ENCODE assay signal across 9 cellular contexts in genomic region chr1:164716992-164717703, GRCh38.
DNase-seq lines count a peak whose midpoint lies in the region; ATAC-seq, FAIRE-seq and TF ChIP-seq lines count a peak whose summit lies in the region.
"Had no signal": no experiment of that assay in that cellular context is flagged by ENCODE, and none has a peak within 500 bp of the region (broad histone marks: within the 10 kb centered on the region; RNA-seq: fewer than 3 reads in every experiment).

No MANE protein-coding gene starts in this region.

- H3K79me2 ChIP-seq in astrocyte (ENCODE audit: insufficient read depth, low read length): peaks cover 3% of the 10 kb centered on the region

- H3K9ac ChIP-seq in astrocyte (ENCODE audit: low read length): no peak overlapping the region
- H3K9ac ChIP-seq: parathyroid adenoma had no signal

- no peak for TF ChIP-seq CTCF in astrocyte (IDR thresholded peaks at IDR 0.05; ENCODE audit: insufficient read depth, low read depth, low read length)
- no peak for TF ChIP-seq CTCF in right atrium auricular region (IDR thresholded peaks at IDR 0.05)

- peak overlapping the region; percentile 6 for H3K4me3 Mint-ChIP-seq in activated naive CD8-positive, alpha-beta T cell treated with anti-CD3 and anti-CD28 coated beads, Interleukin-2, amount 10 ng/mL, durations not matched to agents 7 days and 5 days
- H3K4me3 Mint-ChIP-seq in activated naive CD8-positive, alpha-beta T cell treated with anti-CD3 and anti-CD28 coated beads for 36 hours: no peak overlapping the region
- no peak overlapping the region for H3K4me3 Mint-ChIP-seq in astrocyte (ENCODE audit: unreplicated experiment)

- peaks cover 5% of the 10 kb centered on the region for H3K9me3 Mint-ChIP-seq in activated naive CD8-positive, alpha-beta T cell treated with anti-CD3 and anti-CD28 coated beads, Interleukin-2, amount 10 ng/mL, durations not matched to agents 7 days and 5 days
- no peaks in the 10 kb centered on the region for H3K9me3 Mint-ChIP-seq in activated naive CD8-positive, alpha-beta T cell treated with anti-CD3 and anti-CD28 coated beads for 36 hours
- H3K9me3 Mint-ChIP-seq in astrocyte (ENCODE audit: unreplicated experiment): no peaks in the 10 kb centered on the region

- H3K27ac ChIP-seq in astrocyte (ENCODE audit: low read depth, low read length) (no peak overlapping the region), right atrium auricular region (no peak overlapping the region)
- H3K27ac ChIP-seq: parathyroid adenoma had no signal

- H3K36me3 ChIP-seq in astrocyte (ENCODE audit: insufficient read depth, low read length) (no peaks in the 10 kb centered on the region), right atrium auricular region (no peaks in the 10 kb centered on the region)

- H3K27me3 ChIP-seq in astrocyte (ENCODE audit: insufficient read depth, low read length) (no peaks in the 10 kb centered on the region), right atrium auricular region (no peaks in the 10 kb centered on the region)

- H3K36me3 Mint-ChIP-seq in activated naive CD8-positive, alpha-beta T cell treated with anti-CD3 and anti-CD28 coated beads, Interleukin-2, amount 10 ng/mL, durations not matched to agents 7 days and 5 days: no peaks in the 10 kb centered on the region
- H3K36me3 Mint-ChIP-seq in activated naive CD8-positive, alpha-beta T cell treated with anti-CD3 and anti-CD28 coated beads for 36 hours: no peaks in the 10 kb centered on the region
- no peaks in the 10 kb centered on the region for H3K36me3 Mint-ChIP-seq in astrocyte (ENCODE audit: low read depth, unreplicated experiment)

- H3K4me1 ChIP-seq in astrocyte (ENCODE audit: insufficient read depth, low read length): peaks cover 29% of the 10 kb centered on the region
- peaks cover 0 to 64% of the 10 kb centered on the region in 2 donors for H3K4me1 ChIP-seq in right atrium auricular region

- H3K4me1 Mint-ChIP-seq in activated naive CD8-positive, alpha-beta T cell treated with anti-CD3 and anti-CD28 coated beads, Interleukin-2, amount 10 ng/mL, durations not matched to agents 7 days and 5 days: peaks cover 16% of the 10 kb centered on the region
- H3K4me1 Mint-ChIP-seq in activated naive CD8-positive, alpha-beta T cell treated with anti-CD3 and anti-CD28 coated beads for 36 hours: peaks cover 8% of the 10 kb centered on the region
- H3K4me1 Mint-ChIP-seq in astrocyte (ENCODE audit: low read depth, unreplicated experiment): peaks cover 28% of the 10 kb centered on the region

- no peak for DNase-seq in activated naive CD8-positive, alpha-beta T cell treated with anti-CD3 and anti-CD28 coated beads, Interleukin-2, amount 10 ng/mL, durations not matched to agents 7 days and 5 days
- DNase-seq in activated naive CD8-positive, alpha-beta T cell treated with anti-CD3 and anti-CD28 coated beads for 36 hours: no peak
- peak; percentile 40 for DNase-seq in astrocyte (ENCODE audit: low read depth)
- no peak for DNase-seq in putamen (ENCODE audit: low spot score)
- no peak for DNase-seq in NCI-H1694 treated with DMSO at 0.1 percent for 48 hours (lab: John Stamatoyannopoulos, UW)
- DNase-seq in right atrium auricular region (ENCODE audit: low spot score): no peak
- DNase-seq in NCI-H1092 (lab: John Stamatoyannopoulos, UW): no peak

- peaks cover 3% of the 10 kb centered on the region for H3K27me3 Mint-ChIP-seq in activated naive CD8-positive, alpha-beta T cell treated with anti-CD3 and anti-CD28 coated beads, Interleukin-2, amount 10 ng/mL, durations not matched to agents 7 days and 5 days
- H3K27me3 Mint-ChIP-seq in activated naive CD8-positive, alpha-beta T cell treated with anti-CD3 and anti-CD28 coated beads for 36 hours: peaks cover 7% of the 10 kb centered on the region
- no peaks in the 10 kb centered on the region for H3K27me3 Mint-ChIP-seq in astrocyte (ENCODE audit: low read depth, unreplicated experiment)

- POLR2A ChIA-PET in activated naive CD8-positive, alpha-beta T cell treated with anti-CD3 and anti-CD28 coated beads, Interleukin-2, amount 10 ng/mL, durations not matched to agents 7 days and 5 days (lab: Charles Lee): no interaction called here

- peak overlapping the region; percentile 16 for H3K4me2 ChIP-seq in astrocyte (ENCODE audit: low read length)

- peak; percentile 60 for FAIRE-seq in astrocyte (lab: Jason Lieb, UNC)

- ATAC-seq in activated naive CD8-positive, alpha-beta T cell treated with anti-CD3 and anti-CD28 coated beads, Interleukin-2, amount 10 ng/mL, durations not matched to agents 7 days and 5 days (ENCODE audit: low read depth): no peak
- peak; percentile 81 for ATAC-seq in HG03521 (IDR thresholded peaks at IDR 0.05; ENCODE audit: unreplicated experiment)

- H3K27ac Mint-ChIP-seq in activated naive CD8-positive, alpha-beta T cell treated with anti-CD3 and anti-CD28 coated beads, Interleukin-2, amount 10 ng/mL, durations not matched to agents 7 days and 5 days: no peak overlapping the region
- no peak overlapping the region for H3K27ac Mint-ChIP-seq in activated naive CD8-positive, alpha-beta T cell treated with anti-CD3 and anti-CD28 coated beads for 36 hours
- no peak overlapping the region for H3K27ac Mint-ChIP-seq in astrocyte (ENCODE audit: unreplicated experiment)

- H4K20me1 ChIP-seq in astrocyte (ENCODE audit: insufficient read depth, low read length): peaks cover 7% of the 10 kb centered on the region

- H3K9me3 ChIP-seq in astrocyte (ENCODE audit: insufficient read depth, low read depth, low read length) (no peaks in the 10 kb centered on the region), right atrium auricular region (no peaks in the 10 kb centered on the region)

- H3K4me3 ChIP-seq in astrocyte (ENCODE audit: insufficient read depth, low read depth, low read length) (no peak overlapping the region), right atrium auricular region (no peak overlapping the region)

- H2AFZ ChIP-seq in astrocyte (ENCODE audit: low read depth, low read length): no peak overlapping the region
- H2AFZ ChIP-seq: parathyroid adenoma had no signal
